In the genomic region with DNA sequence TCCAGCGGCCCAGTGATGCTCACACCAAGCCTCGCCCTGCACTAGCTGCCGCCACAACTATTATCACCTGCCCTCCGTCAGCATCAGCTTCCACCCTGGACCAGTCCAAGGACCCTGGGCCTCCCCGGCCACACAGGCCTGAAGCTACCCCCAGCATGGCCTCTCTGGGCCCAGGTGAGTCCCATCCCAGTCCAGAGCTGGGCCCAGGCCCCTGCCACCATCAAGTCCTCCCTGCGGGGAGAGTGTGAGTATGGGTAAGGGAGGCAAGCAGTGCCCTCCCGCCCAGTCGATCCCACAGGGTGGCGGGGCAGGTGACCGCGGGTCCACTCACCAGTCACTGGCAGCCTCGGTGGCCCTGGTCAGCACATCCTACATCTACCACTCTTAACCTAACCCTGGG, we compare ENCODE assay signal across 20 cellular contexts. TPM values are rescaled to one million over a fixed set of nuclear protein-coding genes. Genes with fewer than 3 reads are reported as not detected.
DNase-seq lines count a peak whose midpoint lies in the region; ATAC-seq, FAIRE-seq and TF ChIP-seq lines count a peak whose summit lies in the region.
"Had no signal": no experiment of that assay in that cellular context is flagged by ENCODE, and none has a peak within 500 bp of the region (broad histone marks: within the 10 kb centered on the region; RNA-seq: fewer than 3 reads in every experiment).

No MANE protein-coding gene starts in this region.

- no peaks in the 10 kb centered on the region for H3K9me3 ChIP-seq in smooth muscle cell (replicated peaks; ENCODE audit: low read depth)
- H3K9me3 ChIP-seq: A549, MG63 had no signal

- H3K27ac ChIP-seq in smooth muscle cell (ENCODE audit: low read depth) = no peak overlapping the region
- H3K27ac ChIP-seq: A549 had no signal

- no peak overlapping the region for H3K9ac ChIP-seq in smooth muscle cell (ENCODE audit: low read depth)

- no peak overlapping the region for H2AFZ ChIP-seq in smooth muscle cell (ENCODE audit: low read depth)

- TF ChIP-seq CTCF in natural killer cell (IDR thresholded peaks at IDR 0.05) (no peak), smooth muscle cell (IDR thresholded peaks at IDR 0.05; ENCODE audit: borderline replicate concordance, insufficient read depth, poor library complexity, severe bottlenecking) (no peak)

- 98% methylated on average over 12 of the region's 12 CpGs for WGBS in smooth muscle cell (ENCODE audit: low lambda C conversion rate)

- H3K36me3 Mint-ChIP-seq in natural killer cell = peaks cover 6% of the 10 kb centered on the region
- peaks cover 5% of the 10 kb centered on the region for H3K36me3 Mint-ChIP-seq in natural killer cell treated with Interleukin-12 subunit alpha and Interleukin-12 subunit beta and Interleukin-15 and Interleukin-18, amount 100 ng/mL, for 72 hours
- H3K36me3 Mint-ChIP-seq in activated naive CD8-positive, alpha-beta T cell treated with anti-CD3 and anti-CD28 coated beads for 36 hours = peaks cover 4% of the 10 kb centered on the region
- peaks cover 0 to 64% (median 7%) of the 10 kb centered on the region in 3 donors for H3K36me3 Mint-ChIP-seq in naive thymus-derived CD8-positive, alpha-beta T cell

- no peak overlapping the region for H3K4me2 ChIP-seq in smooth muscle cell
- H3K4me2 ChIP-seq: A549 had no signal

- no peak overlapping the region for H3K4me3 ChIP-seq in smooth muscle cell
- H3K4me3 ChIP-seq: A549, MG63 had no signal

- H3K79me2 ChIP-seq in smooth muscle cell (ENCODE audit: low read depth) = no peaks in the 10 kb centered on the region

- intact Hi-C loops in natural killer cell (cut with micrococcal nuclease) = loop anchor here (5.0 kb wide), 1 partner anchor 40 kb away; no protein-coding TSS in a partner anchor

- H3K36me3 ChIP-seq in smooth muscle cell (ENCODE audit: low read depth) = no peaks in the 10 kb centered on the region

- no peak for DNase-seq in natural killer cell
- DNase-seq in natural killer cell treated with Interleukin-12 subunit alpha and Interleukin-12 subunit beta and Interleukin-15 and Interleukin-18, amount 100 ng/mL, for 72 hours (ENCODE audit: low spot score) = no peak
- no peak for DNase-seq in activated naive CD8-positive, alpha-beta T cell treated with anti-CD3 and anti-CD28 coated beads for 36 hours
- no peak for DNase-seq in naive thymus-derived CD8-positive, alpha-beta T cell
- DNase-seq in stimulated activated naive CD4-positive, alpha-beta T cell treated with Interleukin-2 at 50 U/mL for 16 hours (lab: John Stamatoyannopoulos, UW) = no peak
- DNase-seq in smooth muscle cell (lab: John Stamatoyannopoulos, UW; ENCODE audit: unreplicated experiment) = no peak
- DNase-seq in frontal cortex (ENCODE audit: low spot score in 2 of 2) = no peak
- DNase-seq in NCI-H2107 (lab: John Stamatoyannopoulos, UW) = no peak
- DNase-seq: DMS79, MG63, NCI-H1417, NCI-H1694 treated with DMSO at 0.1 percent for 48 hours, NCI-H446 treated with DMSO at 0.1 percent for 48 hours, NCI-H526 treated with DMSO at 0.1 percent for 48 hours, PC-3, Right ventricle myocardium superior had no signal

- no peak for ATAC-seq in natural killer cell
- ATAC-seq in natural killer cell treated with Interleukin-12 subunit alpha and Interleukin-12 subunit beta and Interleukin-15 and Interleukin-18, amount 100 ng/mL, for 72 hours = no peak
- ATAC-seq in naive thymus-derived CD8-positive, alpha-beta T cell = no peak
- ATAC-seq: A549, PC-3 had no signal

- H3K27me3 ChIP-seq in smooth muscle cell (ENCODE audit: low read depth) = no peaks in the 10 kb centered on the region
- H3K27me3 ChIP-seq: MG63 had no signal

- H4K20me1 ChIP-seq in smooth muscle cell (ENCODE audit: low read depth) = no peaks in the 10 kb centered on the region

- no peaks in the 10 kb centered on the region for H3F3A ChIP-seq in smooth muscle cell (ENCODE audit: low read depth)

- no peaks in the 10 kb centered on the region for H3K4me1 ChIP-seq in smooth muscle cell (ENCODE audit: low read depth)

- peaks cover 6 to 31% of the 10 kb centered on the region in 2 donors for H3K4me1 Mint-ChIP-seq in natural killer cell
- peaks cover 0 to 10% of the 10 kb centered on the region in 2 donors for H3K4me1 Mint-ChIP-seq in natural killer cell treated with Interleukin-12 subunit alpha and Interleukin-12 subunit beta and Interleukin-15 and Interleukin-18, amount 100 ng/mL, for 72 hours (ENCODE audit: low read depth in 2 of 2)
- peaks cover 26% of the 10 kb centered on the region for H3K4me1 Mint-ChIP-seq in activated naive CD8-positive, alpha-beta T cell treated with anti-CD3 and anti-CD28 coated beads for 36 hours
- peaks cover 17 to 46% (median 26%) of the 10 kb centered on the region in 4 donors for H3K4me1 Mint-ChIP-seq in naive thymus-derived CD8-positive, alpha-beta T cell
- H3K4me1 Mint-ChIP-seq: B cell, CD14-positive monocyte had no signal

- POLR2A ChIA-PET in naive thymus-derived CD8-positive, alpha-beta T cell (lab: Charles Lee) = interaction anchor here (2.1 to 10.0 kb wide), 2 partner anchors 15 to 38 kb away, joined by 7 to 142 read pairs; no protein-coding TSS in a partner anchor

- H3K9me3 Mint-ChIP-seq in natural killer cell = no peaks in the 10 kb centered on the region
- no peaks in the 10 kb centered on the region for H3K9me3 Mint-ChIP-seq in natural killer cell treated with Interleukin-12 subunit alpha and Interleukin-12 subunit beta and Interleukin-15 and Interleukin-18, amount 100 ng/mL, for 72 hours
- no peaks in the 10 kb centered on the region for H3K9me3 Mint-ChIP-seq in activated naive CD8-positive, alpha-beta T cell treated with anti-CD3 and anti-CD28 coated beads for 36 hours
- no peaks in the 10 kb centered on the region for H3K9me3 Mint-ChIP-seq in naive thymus-derived CD8-positive, alpha-beta T cell
- H3K9me3 Mint-ChIP-seq: CD14-positive monocyte had no signal

- no peaks in the 10 kb centered on the region for H3K27me3 Mint-ChIP-seq in natural killer cell (ENCODE audit: low read depth in 2 of 2)
- H3K27me3 Mint-ChIP-seq in natural killer cell treated with Interleukin-12 subunit alpha and Interleukin-12 subunit beta and Interleukin-15 and Interleukin-18, amount 100 ng/mL, for 72 hours = no peaks in the 10 kb centered on the region
- H3K27me3 Mint-ChIP-seq in activated naive CD8-positive, alpha-beta T cell treated with anti-CD3 and anti-CD28 coated beads for 36 hours = no peaks in the 10 kb centered on the region
- H3K27me3 Mint-ChIP-seq in naive thymus-derived CD8-positive, alpha-beta T cell = no peaks in the 10 kb centered on the region
- H3K27me3 Mint-ChIP-seq: B cell had no signal

- no peak for FAIRE-seq in frontal cortex (lab: Jason Lieb, UNC)
- FAIRE-seq: A549, GM19239 had no signal

- peak overlapping the region; percentile 62 to 68 for H3K27ac Mint-ChIP-seq in natural killer cell
- peak overlapping the region in 1 of 2 donors; percentile 67 for H3K27ac Mint-ChIP-seq in natural killer cell treated with Interleukin-12 subunit alpha and Interleukin-12 subunit beta and Interleukin-15 and Interleukin-18, amount 100 ng/mL, for 72 hours
- peak overlapping the region; percentile 38 for H3K27ac Mint-ChIP-seq in activated naive CD8-positive, alpha-beta T cell treated with anti-CD3 and anti-CD28 coated beads for 36 hours
- H3K27ac Mint-ChIP-seq in naive thymus-derived CD8-positive, alpha-beta T cell = peak overlapping the region in 8 of 10 donors; percentile 40 to 88 (median 64)
- H3K27ac Mint-ChIP-seq: B cell had no signal

- no peak overlapping the region for H3K4me3 Mint-ChIP-seq in natural killer cell
- no peak overlapping the region for H3K4me3 Mint-ChIP-seq in natural killer cell treated with Interleukin-12 subunit alpha and Interleukin-12 subunit beta and Interleukin-15 and Interleukin-18, amount 100 ng/mL, for 72 hours
- H3K4me3 Mint-ChIP-seq in activated naive CD8-positive, alpha-beta T cell treated with anti-CD3 and anti-CD28 coated beads for 36 hours = no peak overlapping the region
- no peak overlapping the region for H3K4me3 Mint-ChIP-seq in naive thymus-derived CD8-positive, alpha-beta T cell
- H3K4me3 Mint-ChIP-seq: B cell, CD14-positive monocyte had no signal

RNA-seq across cellular contexts. Expression of gene SUSD2, which starts 9.5 kb away (rescaled TPM):
- total RNA-seq in natural killer cell (1 to 10 TPM in 2 of 3 donors, under 1 TPM in 1; 0.75 to 1.7 (median 1.5) TPM), smooth muscle cell (1.1 and 1.5 TPM in 2 replicates), frontal cortex (under 0.01 TPM)
- total RNA-seq in natural killer cell treated with Interleukin-12 subunit alpha and Interleukin-12 subunit beta and Interleukin-15 and Interleukin-18, amount 100 ng/mL, for 72 hours = 1 to 10 TPM; 2.4 to 2.7 TPM
- total RNA-seq in activated naive CD8-positive, alpha-beta T cell treated with anti-CD3 and anti-CD28 coated beads for 36 hours = under 1 TPM; 0.56 to 0.80 TPM
- total RNA-seq in naive thymus-derived CD8-positive, alpha-beta T cell = 1 to 10 TPM; 1.7 to 1.9 TPM
- polyA plus RNA-seq in naive thymus-derived CD8-positive, alpha-beta T cell = under 1 TPM in 2 of 3 donors, not detected in 1; 0.07 TPM
- 0.24 and 1.2 TPM in 2 replicates for polyA plus RNA-seq in smooth muscle cell
- polyA plus RNA-seq: CD14-positive monocyte had no signal
